In the genomic region with DNA sequence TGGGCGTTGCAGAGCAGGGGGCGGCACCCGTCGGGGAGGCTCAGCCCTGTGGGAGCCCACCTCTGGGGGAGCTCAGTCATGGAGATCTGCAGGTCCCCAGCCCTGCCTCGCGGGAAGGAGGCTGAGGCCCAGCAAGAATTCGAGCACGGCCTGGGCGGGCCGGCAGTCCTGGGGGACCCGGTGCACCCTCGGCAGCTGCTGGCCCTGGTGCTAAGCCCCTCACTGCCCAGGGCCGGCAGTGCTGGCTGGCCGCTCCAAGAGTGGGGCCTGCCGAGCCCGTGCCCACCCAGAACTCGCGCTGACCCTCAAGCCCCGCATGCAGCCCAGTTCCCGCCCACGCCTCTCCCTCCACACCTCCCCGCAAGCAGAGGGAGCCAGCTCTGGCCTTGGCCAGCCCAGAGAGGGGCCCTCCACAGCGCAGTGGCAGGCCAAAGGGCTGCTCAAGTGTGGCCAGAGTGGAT, we compare ENCODE assay signal across 19 cellular contexts.
"Had no signal": no experiment of that assay in that cellular context is flagged by ENCODE, and none has a peak within 500 bp of the region (broad histone marks: within the 10 kb centered on the region; RNA-seq: fewer than 3 reads in every experiment).

No MANE protein-coding gene starts in this region.

- H3K27ac Mint-ChIP-seq: effector memory CD8-positive, alpha-beta T cell; immature natural killer cell; natural killer cell; neural progenitor cell had no signal

- H3K36me3 Mint-ChIP-seq: immature natural killer cell, natural killer cell, neural progenitor cell had no signal

- H3K9me3 Mint-ChIP-seq: effector memory CD8-positive, alpha-beta T cell had no signal

- H3K4me1 Mint-ChIP-seq: immature natural killer cell, natural killer cell, neural progenitor cell had no signal

- H3K9me3 ChIP-seq: psoas muscle, upper lobe of left lung, vagina had no signal

- ATAC-seq: effector memory CD8-positive, alpha-beta T cell; gastroesophageal sphincter; left colon; natural killer cell; psoas muscle had no signal

- DNase-seq: central memory CD4-positive, alpha-beta T cell; effector memory CD8-positive, alpha-beta T cell; esophagus squamous epithelium; foreskin fibroblast; glutamatergic neuron; immature natural killer cell; left colon; natural killer cell; occipital lobe; small intestine; stimulated activated CD4-positive, alpha-beta T cell treated with anti-CD3 and anti-CD28 coated beads, Interleukin-2, amount 100 ng/mL, for 48 hours; stimulated activated naive CD4-positive, alpha-beta T cell treated with Interleukin-2 at 50 U/mL for 16 hours; tibial artery had no signal

- H3K4me1 ChIP-seq: esophagus squamous epithelium, gastroesophageal sphincter, neural progenitor cell, parathyroid adenoma, psoas muscle, tibial artery, upper lobe of left lung, vagina had no signal

- H3K36me3 ChIP-seq: esophagus squamous epithelium, gastroesophageal sphincter, neural progenitor cell, tibial artery, upper lobe of left lung, vagina had no signal

- H3K27me3 ChIP-seq: esophagus squamous epithelium, gastroesophageal sphincter, neural progenitor cell, tibial artery, upper lobe of left lung, vagina had no signal

- H3K27ac ChIP-seq: esophagus squamous epithelium, gastroesophageal sphincter, neural progenitor cell, parathyroid adenoma, psoas muscle, tibial artery, upper lobe of left lung, vagina had no signal

- H3K4me3 Mint-ChIP-seq: effector memory CD8-positive, alpha-beta T cell; immature natural killer cell; natural killer cell; neural progenitor cell had no signal

- H3K4me3 ChIP-seq: esophagus squamous epithelium, gastroesophageal sphincter, neural progenitor cell, psoas muscle, tibial artery, upper lobe of left lung, vagina had no signal
